ENCODE assay signal across 3 cellular contexts in the genomic region with DNA sequence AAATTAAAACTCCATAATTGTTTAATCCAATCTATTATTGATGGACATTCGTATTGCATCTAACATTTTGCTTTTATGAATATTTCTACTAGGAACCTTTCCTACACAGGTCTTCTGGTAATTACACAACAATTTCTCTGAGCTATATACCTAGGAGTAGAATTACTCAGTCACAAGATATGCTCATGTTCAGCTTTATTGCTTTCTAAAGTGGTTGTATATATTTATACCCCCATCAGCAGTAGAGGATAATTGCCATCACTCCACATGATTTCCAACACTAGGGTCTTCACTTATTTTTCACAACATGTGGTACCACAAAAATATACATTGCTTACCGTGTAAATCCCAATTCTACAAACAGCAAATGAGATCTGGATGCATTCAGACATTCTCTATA.
TF ChIP-seq lines count a peak whose summit lies in the region.

No MANE protein-coding gene starts in this region.

TF ChIP-seq in HEK293, 187 proteins besides CTCF, POLR2A, EP300 and RAD21 (continued from another document):
- TF ChIP-seq, protein P1, sequence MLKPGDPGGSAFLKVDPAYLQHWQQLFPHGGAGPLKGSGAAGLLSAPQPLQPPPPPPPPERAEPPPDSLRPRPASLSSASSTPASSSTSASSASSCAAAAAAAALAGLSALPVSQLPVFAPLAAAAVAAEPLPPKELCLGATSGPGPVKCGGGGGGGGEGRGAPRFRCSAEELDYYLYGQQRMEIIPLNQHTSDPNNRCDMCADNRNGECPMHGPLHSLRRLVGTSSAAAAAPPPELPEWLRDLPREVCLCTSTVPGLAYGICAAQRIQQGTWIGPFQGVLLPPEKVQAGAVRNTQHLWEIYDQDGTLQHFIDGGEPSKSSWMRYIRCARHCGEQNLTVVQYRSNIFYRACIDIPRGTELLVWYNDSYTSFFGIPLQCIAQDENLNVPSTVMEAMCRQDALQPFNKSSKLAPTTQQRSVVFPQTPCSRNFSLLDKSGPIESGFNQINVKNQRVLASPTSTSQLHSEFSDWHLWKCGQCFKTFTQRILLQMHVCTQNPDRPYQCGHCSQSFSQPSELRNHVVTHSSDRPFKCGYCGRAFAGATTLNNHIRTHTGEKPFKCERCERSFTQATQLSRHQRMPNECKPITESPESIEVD (tag by site-specific recombination; IDR thresholded peaks at IDR 0.05): peak; percentile 17; the same call in 1 of the 2 replicates
- no peak for TF ChIP-seq ZNF664 (tag by site-specific recombination; IDR thresholded peaks at IDR 0.05)
- no peak for TF ChIP-seq ZBTB17 (tag by site-specific recombination; IDR thresholded peaks at IDR 0.05)
- TF ChIP-seq, protein P2, sequence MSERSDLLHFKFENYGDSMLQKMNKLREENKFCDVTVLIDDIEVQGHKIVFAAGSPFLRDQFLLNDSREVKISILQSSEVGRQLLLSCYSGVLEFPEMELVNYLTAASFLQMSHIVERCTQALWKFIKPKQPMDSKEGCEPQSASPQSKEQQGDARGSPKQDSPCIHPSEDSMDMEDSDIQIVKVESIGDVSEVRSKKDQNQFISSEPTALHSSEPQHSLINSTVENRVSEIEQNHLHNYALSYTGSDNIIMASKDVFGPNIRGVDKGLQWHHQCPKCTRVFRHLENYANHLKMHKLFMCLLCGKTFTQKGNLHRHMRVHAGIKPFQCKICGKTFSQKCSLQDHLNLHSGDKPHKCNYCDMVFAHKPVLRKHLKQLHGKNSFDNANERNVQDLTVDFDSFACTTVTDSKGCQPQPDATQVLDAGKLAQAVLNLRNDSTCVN (tag by site-specific recombination; optimal IDR thresholded peaks at IDR 0.05): no peak
- TF ChIP-seq, protein P3, sequence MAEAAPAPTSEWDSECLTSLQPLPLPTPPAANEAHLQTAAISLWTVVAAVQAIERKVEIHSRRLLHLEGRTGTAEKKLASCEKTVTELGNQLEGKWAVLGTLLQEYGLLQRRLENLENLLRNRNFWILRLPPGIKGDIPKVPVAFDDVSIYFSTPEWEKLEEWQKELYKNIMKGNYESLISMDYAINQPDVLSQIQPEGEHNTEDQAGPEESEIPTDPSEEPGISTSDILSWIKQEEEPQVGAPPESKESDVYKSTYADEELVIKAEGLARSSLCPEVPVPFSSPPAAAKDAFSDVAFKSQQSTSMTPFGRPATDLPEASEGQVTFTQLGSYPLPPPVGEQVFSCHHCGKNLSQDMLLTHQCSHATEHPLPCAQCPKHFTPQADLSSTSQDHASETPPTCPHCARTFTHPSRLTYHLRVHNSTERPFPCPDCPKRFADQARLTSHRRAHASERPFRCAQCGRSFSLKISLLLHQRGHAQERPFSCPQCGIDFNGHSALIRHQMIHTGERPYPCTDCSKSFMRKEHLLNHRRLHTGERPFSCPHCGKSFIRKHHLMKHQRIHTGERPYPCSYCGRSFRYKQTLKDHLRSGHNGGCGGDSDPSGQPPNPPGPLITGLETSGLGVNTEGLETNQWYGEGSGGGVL (tag by site-specific recombination; IDR thresholded peaks at IDR 0.05): no peak
TF ChIP-seq in HEK293: peak in this region for 1.

TF ChIP-seq in HEK293T, 16 proteins besides CTCF, POLR2A, EP300 and RAD21 (continued from another document):
- TF ChIP-seq, protein P4, sequence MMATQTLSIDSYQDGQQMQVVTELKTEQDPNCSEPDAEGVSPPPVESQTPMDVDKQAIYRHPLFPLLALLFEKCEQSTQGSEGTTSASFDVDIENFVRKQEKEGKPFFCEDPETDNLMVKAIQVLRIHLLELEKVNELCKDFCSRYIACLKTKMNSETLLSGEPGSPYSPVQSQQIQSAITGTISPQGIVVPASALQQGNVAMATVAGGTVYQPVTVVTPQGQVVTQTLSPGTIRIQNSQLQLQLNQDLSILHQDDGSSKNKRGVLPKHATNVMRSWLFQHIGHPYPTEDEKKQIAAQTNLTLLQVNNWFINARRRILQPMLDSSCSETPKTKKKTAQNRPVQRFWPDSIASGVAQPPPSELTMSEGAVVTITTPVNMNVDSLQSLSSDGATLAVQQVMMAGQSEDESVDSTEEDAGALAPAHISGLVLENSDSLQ (IDR thresholded peaks at IDR 0.05): peak; percentile 55

TF ChIP-seq in GM12878, 131 proteins besides CTCF, POLR2A, EP300 and RAD21 (continued from another document):
- TF ChIP-seq, protein P5, sequence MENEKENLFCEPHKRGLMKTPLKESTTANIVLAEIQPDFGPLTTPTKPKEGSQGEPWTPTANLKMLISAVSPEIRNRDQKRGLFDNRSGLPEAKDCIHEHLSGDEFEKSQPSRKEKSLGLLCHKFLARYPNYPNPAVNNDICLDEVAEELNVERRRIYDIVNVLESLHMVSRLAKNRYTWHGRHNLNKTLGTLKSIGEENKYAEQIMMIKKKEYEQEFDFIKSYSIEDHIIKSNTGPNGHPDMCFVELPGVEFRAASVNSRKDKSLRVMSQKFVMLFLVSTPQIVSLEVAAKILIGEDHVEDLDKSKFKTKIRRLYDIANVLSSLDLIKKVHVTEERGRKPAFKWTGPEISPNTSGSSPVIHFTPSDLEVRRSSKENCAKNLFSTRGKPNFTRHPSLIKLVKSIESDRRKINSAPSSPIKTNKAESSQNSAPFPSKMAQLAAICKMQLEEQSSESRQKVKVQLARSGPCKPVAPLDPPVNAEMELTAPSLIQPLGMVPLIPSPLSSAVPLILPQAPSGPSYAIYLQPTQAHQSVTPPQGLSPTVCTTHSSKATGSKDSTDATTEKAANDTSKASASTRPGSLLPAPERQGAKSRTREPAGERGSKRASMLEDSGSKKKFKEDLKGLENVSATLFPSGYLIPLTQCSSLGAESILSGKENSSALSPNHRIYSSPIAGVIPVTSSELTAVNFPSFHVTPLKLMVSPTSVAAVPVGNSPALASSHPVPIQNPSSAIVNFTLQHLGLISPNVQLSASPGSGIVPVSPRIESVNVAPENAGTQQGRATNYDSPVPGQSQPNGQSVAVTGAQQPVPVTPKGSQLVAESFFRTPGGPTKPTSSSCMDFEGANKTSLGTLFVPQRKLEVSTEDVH (IDR thresholded peaks at IDR 0.05; ENCODE audit: low read depth, partially characterized antibody): no peak
- TF ChIP-seq, protein P6, sequence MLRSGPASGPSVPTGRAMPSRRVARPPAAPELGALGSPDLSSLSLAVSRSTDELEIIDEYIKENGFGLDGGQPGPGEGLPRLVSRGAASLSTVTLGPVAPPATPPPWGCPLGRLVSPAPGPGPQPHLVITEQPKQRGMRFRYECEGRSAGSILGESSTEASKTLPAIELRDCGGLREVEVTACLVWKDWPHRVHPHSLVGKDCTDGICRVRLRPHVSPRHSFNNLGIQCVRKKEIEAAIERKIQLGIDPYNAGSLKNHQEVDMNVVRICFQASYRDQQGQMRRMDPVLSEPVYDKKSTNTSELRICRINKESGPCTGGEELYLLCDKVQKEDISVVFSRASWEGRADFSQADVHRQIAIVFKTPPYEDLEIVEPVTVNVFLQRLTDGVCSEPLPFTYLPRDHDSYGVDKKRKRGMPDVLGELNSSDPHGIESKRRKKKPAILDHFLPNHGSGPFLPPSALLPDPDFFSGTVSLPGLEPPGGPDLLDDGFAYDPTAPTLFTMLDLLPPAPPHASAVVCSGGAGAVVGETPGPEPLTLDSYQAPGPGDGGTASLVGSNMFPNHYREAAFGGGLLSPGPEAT (IDR thresholded peaks at IDR 0.05; ENCODE audit: low read depth): no peak
- TF ChIP-seq, protein P7, sequence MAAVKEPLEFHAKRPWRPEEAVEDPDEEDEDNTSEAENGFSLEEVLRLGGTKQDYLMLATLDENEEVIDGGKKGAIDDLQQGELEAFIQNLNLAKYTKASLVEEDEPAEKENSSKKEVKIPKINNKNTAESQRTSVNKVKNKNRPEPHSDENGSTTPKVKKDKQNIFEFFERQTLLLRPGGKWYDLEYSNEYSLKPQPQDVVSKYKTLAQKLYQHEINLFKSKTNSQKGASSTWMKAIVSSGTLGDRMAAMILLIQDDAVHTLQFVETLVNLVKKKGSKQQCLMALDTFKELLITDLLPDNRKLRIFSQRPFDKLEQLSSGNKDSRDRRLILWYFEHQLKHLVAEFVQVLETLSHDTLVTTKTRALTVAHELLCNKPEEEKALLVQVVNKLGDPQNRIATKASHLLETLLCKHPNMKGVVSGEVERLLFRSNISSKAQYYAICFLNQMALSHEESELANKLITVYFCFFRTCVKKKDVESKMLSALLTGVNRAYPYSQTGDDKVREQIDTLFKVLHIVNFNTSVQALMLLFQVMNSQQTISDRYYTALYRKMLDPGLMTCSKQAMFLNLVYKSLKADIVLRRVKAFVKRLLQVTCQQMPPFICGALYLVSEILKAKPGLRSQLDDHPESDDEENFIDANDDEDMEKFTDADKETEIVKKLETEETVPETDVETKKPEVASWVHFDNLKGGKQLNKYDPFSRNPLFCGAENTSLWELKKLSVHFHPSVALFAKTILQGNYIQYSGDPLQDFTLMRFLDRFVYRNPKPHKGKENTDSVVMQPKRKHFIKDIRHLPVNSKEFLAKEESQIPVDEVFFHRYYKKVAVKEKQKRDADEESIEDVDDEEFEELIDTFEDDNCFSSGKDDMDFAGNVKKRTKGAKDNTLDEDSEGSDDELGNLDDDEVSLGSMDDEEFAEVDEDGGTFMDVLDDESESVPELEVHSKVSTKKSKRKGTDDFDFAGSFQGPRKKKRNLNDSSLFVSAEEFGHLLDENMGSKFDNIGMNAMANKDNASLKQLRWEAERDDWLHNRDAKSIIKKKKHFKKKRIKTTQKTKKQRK (IDR thresholded peaks at IDR 0.05; ENCODE audit: low read depth, low read length): no peak
- TF ChIP-seq BHLHE40 (IDR thresholded peaks at IDR 0.05; ENCODE audit: borderline replicate concordance in 1 of 2, low read depth in 2 of 2, low read length in 1 of 2): no peak
- TF ChIP-seq, protein P8, sequence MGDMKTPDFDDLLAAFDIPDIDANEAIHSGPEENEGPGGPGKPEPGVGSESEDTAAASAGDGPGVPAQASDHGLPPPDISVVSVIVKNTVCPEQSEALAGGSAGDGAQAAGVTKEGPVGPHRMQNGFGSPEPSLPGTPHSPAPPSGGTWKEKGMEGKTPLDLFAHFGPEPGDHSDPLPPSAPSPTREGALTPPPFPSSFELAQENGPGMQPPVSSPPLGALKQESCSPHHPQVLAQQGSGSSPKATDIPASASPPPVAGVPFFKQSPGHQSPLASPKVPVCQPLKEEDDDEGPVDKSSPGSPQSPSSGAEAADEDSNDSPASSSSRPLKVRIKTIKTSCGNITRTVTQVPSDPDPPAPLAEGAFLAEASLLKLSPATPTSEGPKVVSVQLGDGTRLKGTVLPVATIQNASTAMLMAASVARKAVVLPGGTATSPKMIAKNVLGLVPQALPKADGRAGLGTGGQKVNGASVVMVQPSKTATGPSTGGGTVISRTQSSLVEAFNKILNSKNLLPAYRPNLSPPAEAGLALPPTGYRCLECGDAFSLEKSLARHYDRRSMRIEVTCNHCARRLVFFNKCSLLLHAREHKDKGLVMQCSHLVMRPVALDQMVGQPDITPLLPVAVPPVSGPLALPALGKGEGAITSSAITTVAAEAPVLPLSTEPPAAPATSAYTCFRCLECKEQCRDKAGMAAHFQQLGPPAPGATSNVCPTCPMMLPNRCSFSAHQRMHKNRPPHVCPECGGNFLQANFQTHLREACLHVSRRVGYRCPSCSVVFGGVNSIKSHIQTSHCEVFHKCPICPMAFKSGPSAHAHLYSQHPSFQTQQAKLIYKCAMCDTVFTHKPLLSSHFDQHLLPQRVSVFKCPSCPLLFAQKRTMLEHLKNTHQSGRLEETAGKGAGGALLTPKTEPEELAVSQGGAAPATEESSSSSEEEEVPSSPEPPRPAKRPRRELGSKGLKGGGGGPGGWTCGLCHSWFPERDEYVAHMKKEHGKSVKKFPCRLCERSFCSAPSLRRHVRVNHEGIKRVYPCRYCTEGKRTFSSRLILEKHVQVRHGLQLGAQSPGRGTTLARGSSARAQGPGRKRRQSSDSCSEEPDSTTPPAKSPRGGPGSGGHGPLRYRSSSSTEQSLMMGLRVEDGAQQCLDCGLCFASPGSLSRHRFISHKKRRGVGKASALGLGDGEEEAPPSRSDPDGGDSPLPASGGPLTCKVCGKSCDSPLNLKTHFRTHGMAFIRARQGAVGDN (IDR thresholded peaks at IDR 0.05): no peak
- TF ChIP-seq NFIC (IDR thresholded peaks at IDR 0.05; ENCODE audit: low read depth, low read length): no peak
